ENCODE assay signal across 1 cellular context in genomic region chr3:38588276-38588971, GRCh38.
TF ChIP-seq lines count a peak whose summit lies in the region.

No MANE protein-coding gene starts in this region.

TF ChIP-seq in HepG2, 621 proteins besides CTCF, POLR2A, EP300 and RAD21 (continued from another document):
- TF ChIP-seq CSRNP2 (CRISPR knock-in tag; conservative IDR thresholded peaks at IDR 0.05; ENCODE audit: low read depth) (no peak), HINFP (CRISPR knock-in tag; IDR thresholded peaks at IDR 0.05; ENCODE audit: low read depth) (no peak), ZNF747 (CRISPR knock-in tag; IDR thresholded peaks at IDR 0.05; ENCODE audit: borderline replicate concordance) (no peak), ZSCAN31 (CRISPR knock-in tag; IDR thresholded peaks at IDR 0.05; ENCODE audit: low read depth) (no peak), RXRB (CRISPR knock-in tag; IDR thresholded peaks at IDR 0.05; ENCODE audit: borderline replicate concordance) (no peak), PAF1 (CRISPR knock-in tag; IDR thresholded peaks at IDR 0.05) (no peak), HBP1 (CRISPR knock-in tag; IDR thresholded peaks at IDR 0.05; ENCODE audit: low read depth) (no peak)
